In genomic region chr18:48517048-48517447, GRCh38 we compare ENCODE assay signal across 24 cellular contexts. TPM values are rescaled to one million over a fixed set of nuclear protein-coding genes. Genes with fewer than 3 reads are reported as not detected.
"Had no signal": no experiment of that assay in that cellular context is flagged by ENCODE, and none has a peak within 500 bp of the region (broad histone marks: within the 10 kb centered on the region; RNA-seq: fewer than 3 reads in every experiment).

No MANE protein-coding gene starts in this region.

- ATAC-seq: mucosa of descending colon; naive thymus-derived CD4-positive, alpha-beta T cell; natural killer cell treated with Interleukin-12 subunit alpha and Interleukin-12 subunit beta and Interleukin-15 and Interleukin-18, amount 100 ng/mL, for 72 hours; right lobe of liver; stimulated activated memory B cell treated with anti-CD40 and anti-IgM and Interleukin-4, amounts not matched to agents 10 μg/mL and 1 μg/mL and 100 μg/mL, for 72 hours; stimulated activated naive CD8-positive, alpha-beta T cell treated with anti-CD3 and anti-CD28 coated beads, Interleukin-15, amount 100 ng/mL, for 72 hours had no signal

- H3K4me1 Mint-ChIP-seq: mesothelial cell of epicardium; naive thymus-derived CD4-positive, alpha-beta T cell; stimulated activated memory B cell treated with anti-CD40 and anti-IgM and Interleukin-4, amounts not matched to agents 10 μg/mL and 1 μg/mL and 100 μg/mL, for 72 hours; stimulated activated naive CD8-positive, alpha-beta T cell treated with anti-CD3 and anti-CD28 coated beads, Interleukin-15, amount 100 ng/mL, for 72 hours had no signal

- H3K4me3 Mint-ChIP-seq: mesothelial cell of epicardium; naive thymus-derived CD4-positive, alpha-beta T cell; natural killer cell treated with Interleukin-12 subunit alpha and Interleukin-12 subunit beta and Interleukin-15 and Interleukin-18, amount 100 ng/mL, for 72 hours; neural crest cell; stimulated activated memory B cell treated with anti-CD40 and anti-IgM and Interleukin-4, amounts not matched to agents 10 μg/mL and 1 μg/mL and 100 μg/mL, for 72 hours; stimulated activated naive CD8-positive, alpha-beta T cell treated with anti-CD3 and anti-CD28 coated beads, Interleukin-15, amount 100 ng/mL, for 72 hours; type B pancreatic cell had no signal

- H3K4me3 ChIP-seq: left ventricle myocardium inferior, lung, mucosa of descending colon, right atrium auricular region, right lobe of liver, smooth muscle cell, tibial nerve, uterus had no signal

- H3K27ac Mint-ChIP-seq: mesothelial cell of epicardium; naive thymus-derived CD4-positive, alpha-beta T cell; natural killer cell treated with Interleukin-12 subunit alpha and Interleukin-12 subunit beta and Interleukin-15 and Interleukin-18, amount 100 ng/mL, for 72 hours; stimulated activated memory B cell treated with anti-CD40 and anti-IgM and Interleukin-4, amounts not matched to agents 10 μg/mL and 1 μg/mL and 100 μg/mL, for 72 hours; stimulated activated naive CD8-positive, alpha-beta T cell treated with anti-CD3 and anti-CD28 coated beads, Interleukin-15, amount 100 ng/mL, for 72 hours; type B pancreatic cell had no signal

- H3K36me3 Mint-ChIP-seq: mesothelial cell of epicardium; natural killer cell treated with Interleukin-12 subunit alpha and Interleukin-12 subunit beta and Interleukin-15 and Interleukin-18, amount 100 ng/mL, for 72 hours; stimulated activated memory B cell treated with anti-CD40 and anti-IgM and Interleukin-4, amounts not matched to agents 10 μg/mL and 1 μg/mL and 100 μg/mL, for 72 hours; type B pancreatic cell had no signal

- DNase-seq: islet precursor cell; left ventricle myocardium inferior; mesendoderm; mucosa of descending colon; naive thymus-derived CD4-positive, alpha-beta T cell; nucleus accumbens; right lobe of liver; stimulated activated CD4-positive, alpha-beta T cell treated with anti-CD3 and anti-CD28 coated beads, Interleukin-1b, Interleukin-23, amount 100 ng/mL, for 48 hours; stimulated activated CD4-positive, alpha-beta T cell treated with anti-CD3 and anti-CD28 coated beads, Interleukin-2, amount 100 ng/mL, for 48 hours; stimulated activated CD4-positive, alpha-beta T cell treated with anti-CD3 and anti-CD28 coated beads, Interleukin-4, amount 100 ng/mL, for 4 hours; stimulated activated CD8-positive, alpha-beta memory T cell treated with anti-CD3 and anti-CD28 coated beads, Interleukin-4, amount 100 ng/mL, for 48 hours; stimulated activated naive CD4-positive, alpha-beta T cell treated with Interleukin-2 at 50 U/mL for 16 hours; stimulated activated naive CD8-positive, alpha-beta T cell treated with anti-CD3 and anti-CD28 coated beads, Interleukin-15, amount 100 ng/mL, for 72 hours; substantia nigra; uterus had no signal

- H3K9me3 Mint-ChIP-seq: mesothelial cell of epicardium; naive thymus-derived CD4-positive, alpha-beta T cell; natural killer cell treated with Interleukin-12 subunit alpha and Interleukin-12 subunit beta and Interleukin-15 and Interleukin-18, amount 100 ng/mL, for 72 hours; stimulated activated memory B cell treated with anti-CD40 and anti-IgM and Interleukin-4, amounts not matched to agents 10 μg/mL and 1 μg/mL and 100 μg/mL, for 72 hours; stimulated activated naive CD8-positive, alpha-beta T cell treated with anti-CD3 and anti-CD28 coated beads, Interleukin-15, amount 100 ng/mL, for 72 hours; type B pancreatic cell had no signal

RNA-seq across cellular contexts. Expression of gene CTIF, which starts 21.8 kb away (rescaled TPM):
- polyA plus RNA-seq: naive thymus-derived CD4-positive, alpha-beta T cell had no signal
